Comparison of ENCODE assay signal across 26 cellular contexts in the genomic region with DNA sequence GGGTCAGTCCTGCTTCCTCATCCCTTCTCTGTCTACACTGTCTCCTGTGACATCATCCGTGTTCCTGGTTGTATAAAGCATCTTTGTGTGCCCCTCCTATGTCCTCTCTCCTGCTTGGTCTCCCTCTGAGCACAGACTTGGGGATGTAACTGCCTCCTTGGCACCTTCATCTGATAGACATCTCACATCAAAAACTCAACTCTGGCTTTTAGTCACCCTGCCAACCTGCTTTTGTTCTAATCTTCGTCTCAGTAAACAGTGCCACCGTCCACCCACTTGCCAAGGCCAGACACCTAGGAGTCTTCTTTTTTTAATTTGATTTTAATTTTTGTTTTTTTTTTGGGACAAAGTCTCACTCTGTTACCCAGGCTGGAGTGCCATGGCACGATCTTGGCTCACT.
"Had no signal": no experiment of that assay in that cellular context is flagged by ENCODE, and none has a peak within 500 bp of the region (broad histone marks: within the 10 kb centered on the region; RNA-seq: fewer than 3 reads in every experiment).

No MANE protein-coding gene starts in this region.

- H3K27ac ChIP-seq: neural progenitor cell, ovary, parathyroid adenoma, psoas muscle, right lobe of liver, sigmoid colon, stomach, thoracic aorta, thyroid gland, tibial nerve, upper lobe of left lung, uterus had no signal

- H3K9me3 ChIP-seq: ovary, psoas muscle, right lobe of liver, sigmoid colon, stomach, thoracic aorta, thyroid gland, tibial nerve, upper lobe of left lung, uterus had no signal

- H2AFZ ChIP-seq: neural progenitor cell, parathyroid adenoma had no signal

- H3K27ac Mint-ChIP-seq: nephron; neural progenitor cell; progenitor cell of endocrine pancreas; stimulated activated effector memory CD8-positive, alpha-beta T cell treated with anti-CD3 and anti-CD28 coated beads, Interleukin-12 subunit alpha, Interleukin-12 subunit beta, amount 100 ng/mL, for 72 hours; stimulated activated naive B cell treated with anti-CD40 and anti-IgM and Interleukin-4, amounts not matched to agents 10 μg/mL and 1 μg/mL and 100 μg/mL, for 72 hours; stimulated activated naive CD8-positive, alpha-beta T cell treated with anti-CD3 and anti-CD28 coated beads, Interleukin-15, Interleukin-2, amounts not matched to agents 100 ng/mL and 50 ng/mL, for 24 hours had no signal

- H3K4me2 ChIP-seq: neural progenitor cell had no signal

- H3K36me3 ChIP-seq: neural progenitor cell, ovary, right lobe of liver, sigmoid colon, stomach, thoracic aorta, thyroid gland, tibial nerve, upper lobe of left lung, uterus had no signal

- H3K4me1 Mint-ChIP-seq: nephron; stimulated activated naive B cell treated with anti-CD40 and anti-IgM and Interleukin-4, amounts not matched to agents 10 μg/mL and 1 μg/mL and 100 μg/mL, for 72 hours had no signal

- H3K27me3 ChIP-seq: neural progenitor cell, ovary, right lobe of liver, sigmoid colon, stomach, thyroid gland, tibial nerve, upper lobe of left lung, uterus had no signal

- H3K4me1 ChIP-seq: neural progenitor cell, parathyroid adenoma, psoas muscle, right lobe of liver, sigmoid colon, stomach, thyroid gland, tibial nerve, upper lobe of left lung, uterus had no signal

- ATAC-seq: naive thymus-derived CD8-positive, alpha-beta T cell; psoas muscle; right cardiac atrium; right lobe of liver; stimulated activated effector memory CD8-positive, alpha-beta T cell treated with anti-CD3 and anti-CD28 coated beads, Interleukin-12 subunit alpha, Interleukin-12 subunit beta, amount 100 ng/mL, for 72 hours; stimulated activated naive B cell treated with anti-CD40 and anti-IgM and Interleukin-4, amounts not matched to agents 10 μg/mL and 1 μg/mL and 100 μg/mL, for 72 hours had no signal

- H3K9me3 Mint-ChIP-seq: naive thymus-derived CD8-positive, alpha-beta T cell; nephron; neural progenitor cell; stimulated activated effector memory CD8-positive, alpha-beta T cell treated with anti-CD3 and anti-CD28 coated beads, Interleukin-12 subunit alpha, Interleukin-12 subunit beta, amount 100 ng/mL, for 72 hours; stimulated activated naive B cell treated with anti-CD40 and anti-IgM and Interleukin-4, amounts not matched to agents 10 μg/mL and 1 μg/mL and 100 μg/mL, for 72 hours; stimulated activated naive CD8-positive, alpha-beta T cell treated with anti-CD3 and anti-CD28 coated beads, Interleukin-15, Interleukin-2, amounts not matched to agents 100 ng/mL and 50 ng/mL, for 24 hours had no signal

- H3K9ac ChIP-seq: neural progenitor cell, parathyroid adenoma had no signal

- DNase-seq: occipital lobe; ovary; psoas muscle; right cardiac atrium; right lobe of liver; sigmoid colon; small intestine; stimulated activated CD4-positive, alpha-beta T cell treated with anti-CD3 and anti-CD28 coated beads, Interleukin-15, amount 100 ng/mL, for 24 hours; stimulated activated CD4-positive, alpha-beta T cell treated with anti-CD3 and anti-CD28 coated beads, Interleukin-2, amount 100 ng/mL, for 24 hours; stimulated activated CD4-positive, alpha-beta T cell treated with anti-CD3 and anti-CD28 coated beads, Interleukin-2, amount 100 ng/mL, for 48 hours; stimulated activated CD4-positive, alpha-beta T cell treated with anti-CD3 and anti-CD28 coated beads, Interleukin-4, amount 100 ng/mL, for 24 hours; stimulated activated naive B cell treated with anti-CD40 and anti-IgM and Interleukin-4, amounts not matched to agents 10 μg/mL and 1 μg/mL and 100 μg/mL, for 72 hours; stimulated activated naive CD4-positive, alpha-beta T cell treated with Interleukin-2 at 50 U/mL for 16 hours; stomach; thyroid gland; upper lobe of left lung; uterus had no signal

- H3K4me3 ChIP-seq: neural progenitor cell, ovary, psoas muscle, right lobe of liver, sigmoid colon, stomach, thoracic aorta, thyroid gland, tibial nerve, upper lobe of left lung, uterus had no signal

- H3K36me3 Mint-ChIP-seq: naive thymus-derived CD8-positive, alpha-beta T cell; neural progenitor cell; stimulated activated effector memory CD8-positive, alpha-beta T cell treated with anti-CD3 and anti-CD28 coated beads, Interleukin-12 subunit alpha, Interleukin-12 subunit beta, amount 100 ng/mL, for 72 hours; stimulated activated naive B cell treated with anti-CD40 and anti-IgM and Interleukin-4, amounts not matched to agents 10 μg/mL and 1 μg/mL and 100 μg/mL, for 72 hours had no signal

- H3K4me3 Mint-ChIP-seq: naive thymus-derived CD8-positive, alpha-beta T cell; nephron; neural progenitor cell; stimulated activated effector memory CD8-positive, alpha-beta T cell treated with anti-CD3 and anti-CD28 coated beads, Interleukin-12 subunit alpha, Interleukin-12 subunit beta, amount 100 ng/mL, for 72 hours; stimulated activated naive B cell treated with anti-CD40 and anti-IgM and Interleukin-4, amounts not matched to agents 10 μg/mL and 1 μg/mL and 100 μg/mL, for 72 hours; stimulated activated naive CD8-positive, alpha-beta T cell treated with anti-CD3 and anti-CD28 coated beads, Interleukin-15, Interleukin-2, amounts not matched to agents 100 ng/mL and 50 ng/mL, for 24 hours had no signal

- H3K27me3 Mint-ChIP-seq: progenitor cell of endocrine pancreas; stimulated activated naive CD8-positive, alpha-beta T cell treated with anti-CD3 and anti-CD28 coated beads, Interleukin-15, Interleukin-2, amounts not matched to agents 100 ng/mL and 50 ng/mL, for 24 hours had no signal
